12 cellular contexts compared by ENCODE assay signal in genomic region chr3:189229421-189229820, GRCh38. TPM values are rescaled to one million over a fixed set of nuclear protein-coding genes. Genes with fewer than 3 reads are reported as not detected.
A peak's percentile ranks its signal among the peaks of the same experiment; 100 is the strongest.
DNase-seq lines count a peak whose midpoint lies in the region; ATAC-seq lines count a peak whose summit lies in the region.
"Had no signal": no experiment of that assay in that cellular context is flagged by ENCODE, and none has a peak within 500 bp of the region (broad histone marks: within the 10 kb centered on the region; RNA-seq: fewer than 3 reads in every experiment).

No MANE protein-coding gene starts in this region.

- ATAC-seq in GM18508 (IDR thresholded peaks at IDR 0.05; ENCODE audit: insufficient read depth, unreplicated experiment) (peak; percentile 77), GM21515 (IDR thresholded peaks at IDR 0.05; ENCODE audit: unreplicated experiment) (peak; percentile 63), HG03378 (IDR thresholded peaks at IDR 0.05; ENCODE audit: unreplicated experiment) (peak; percentile 75), left colon (peak; percentile 96), HG03521 (IDR thresholded peaks at IDR 0.05; ENCODE audit: unreplicated experiment) (no peak)
- ATAC-seq: psoas muscle had no signal

- intact Hi-C loops in left colon (cut with DNase I, micrococcal nuclease), result no loop called here

- DNase-seq in left colon, result no peak
- DNase-seq in dedifferentiated amniotic fluid mesenchymal stem cell (ENCODE audit: extremely low spot score), result no peak
- DNase-seq in dermis blood vessel endothelial cell, result no peak
- no peak for DNase-seq in A172 (ENCODE audit: low spot score)
- DNase-seq: activated CD4-positive, alpha-beta T cell treated with anti-CD3 and anti-CD28 coated beads for 48 hours; hippocampal formation; NCI-H524; psoas muscle had no signal

RNA-seq across cellular contexts. Expression of gene TPRG1, which starts 57.6 kb away (rescaled TPM):
- total RNA-seq in left colon, result 1 to 10 TPM; 1.1 to 2.7 TPM
- total RNA-seq in dermis blood vessel endothelial cell, result not detected in 2 replicates
- 1.1 and 5.4 TPM in 2 replicates for total RNA-seq in A172 (2014; rRNA removed; shearing (Covaris generic))
